8 cellular contexts compared by ENCODE assay signal in genomic region chr22:39661842-39662676, GRCh38.
DNase-seq lines count a peak whose midpoint lies in the region; ATAC-seq and TF ChIP-seq lines count a peak whose summit lies in the region.

No MANE protein-coding gene starts in this region.

- no peak overlapping the region for H3K27ac Mint-ChIP-seq in glutamatergic neuron (ENCODE audit: unreplicated experiment)

- ATAC-seq in HG03354 (IDR thresholded peaks at IDR 0.05; ENCODE audit: poor library complexity, severe bottlenecking, unreplicated experiment), result no peak
- no peak for ATAC-seq in sciatic nerve

- DNase-seq in Daoy (ENCODE audit: low read depth) (peak; percentile 28), glutamatergic neuron (no peak), HuH-7 (ENCODE audit: low spot score) (no peak), sciatic nerve (ENCODE audit: low spot score) (no peak)
- peak; percentile 87 for DNase-seq in activated CD4-positive, alpha-beta T cell treated with anti-CD3 and anti-CD28 coated beads for 48 hours
- peak; percentile 72 for DNase-seq in effector CD8-positive, alpha-beta T cell (lab: John Stamatoyannopoulos, UW)
- DNase-seq in stimulated activated CD4-positive, alpha-beta T cell treated with anti-CD3 and anti-CD28 coated beads, Interleukin-1b, Interleukin-23, amount 100 ng/mL, for 4 hours (ENCODE audit: low read depth in 2 of 2), result peak; percentile 60 to 64

- no peak for TF ChIP-seq CTCF in glutamatergic neuron (IDR thresholded peaks at IDR 0.05; ENCODE audit: partially characterized antibody, unreplicated experiment)

- intact Hi-C loops in sciatic nerve (cut with DNase I), result no loop called here

- H3K9me3 Mint-ChIP-seq in glutamatergic neuron (ENCODE audit: unreplicated experiment), result peaks cover 1% of the 10 kb centered on the region

- H3K27me3 Mint-ChIP-seq in glutamatergic neuron (ENCODE audit: unreplicated experiment), result peaks cover 12% of the 10 kb centered on the region

- no peak overlapping the region for H3K4me3 Mint-ChIP-seq in glutamatergic neuron (ENCODE audit: unreplicated experiment)

- H3K4me1 Mint-ChIP-seq in glutamatergic neuron (ENCODE audit: low read depth, unreplicated experiment), result no peaks in the 10 kb centered on the region

- no peaks in the 10 kb centered on the region for H3K36me3 Mint-ChIP-seq in glutamatergic neuron (ENCODE audit: unreplicated experiment)

Comparison
In these comparisons a context has a peak if more than half of its experiments do, and no peak if none do; other contexts are left out.
1. DNase-seq: peak in Daoy (single experiment), activated CD4-positive, alpha-beta T cell treated with anti-CD3 and anti-CD28 coated beads for 48 hours (single experiment), effector CD8-positive, alpha-beta T cell (single experiment) and stimulated activated CD4-positive, alpha-beta T cell treated with anti-CD3 and anti-CD28 coated beads, Interleukin-1b, Interleukin-23, amount 100 ng/mL, for 4 hours (2 of 2); none in glutamatergic neuron (single experiment), HuH-7 (single experiment) and sciatic nerve (single experiment).